ENCODE assay signal across 8 cellular contexts in the genomic region with DNA sequence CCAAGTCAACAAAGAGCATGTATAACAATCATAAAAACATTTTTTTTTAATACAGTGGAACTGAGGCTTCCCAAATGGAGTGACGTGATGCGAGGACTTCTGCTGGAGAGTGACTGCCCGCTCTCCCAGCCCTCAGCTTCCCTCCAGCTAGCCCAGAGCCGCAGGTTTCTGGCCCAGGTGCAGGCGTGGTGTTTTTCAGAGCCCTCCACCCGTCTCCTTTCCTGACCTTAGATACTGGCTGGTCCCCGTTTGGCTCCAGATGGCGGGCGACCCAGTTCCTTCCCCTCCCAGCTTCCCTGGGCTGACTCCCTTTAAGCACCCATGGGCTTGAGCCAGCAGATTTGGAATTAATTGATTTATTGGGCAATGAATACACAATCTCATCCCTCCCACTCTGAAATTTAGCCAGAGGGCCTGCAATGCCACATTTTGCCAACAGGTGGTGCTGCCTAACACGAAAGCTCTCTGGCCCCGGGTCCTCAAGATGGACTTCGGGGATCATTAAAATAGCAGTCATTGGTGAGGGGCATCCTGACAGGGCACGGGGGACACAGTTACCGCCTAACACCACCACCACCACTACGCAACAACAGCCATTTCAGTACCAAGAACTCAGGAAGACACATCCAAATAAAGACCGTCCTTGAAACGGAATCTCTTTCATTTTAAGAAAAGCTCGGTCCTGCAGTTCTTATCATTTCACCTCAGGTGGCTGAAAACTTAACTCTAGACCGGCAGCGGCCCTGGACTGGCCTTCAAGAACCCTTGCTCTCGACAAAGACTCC. TPM values are rescaled to one million over a fixed set of nuclear protein-coding genes. Genes with fewer than 3 reads are reported as not detected.
A peak's percentile ranks its signal among the peaks of the same experiment; 100 is the strongest.
DNase-seq lines count a peak whose midpoint lies in the region; ATAC-seq and TF ChIP-seq lines count a peak whose summit lies in the region.

No MANE protein-coding gene starts in this region.

- H3K4me1 ChIP-seq in uterus: no peaks in the 10 kb centered on the region

- no peak for TF ChIP-seq POLR2A in uterus (IDR thresholded peaks at IDR 0.05)

- no peaks in the 10 kb centered on the region for H3K27me3 ChIP-seq in uterus

- no peaks in the 10 kb centered on the region for H3K27me3 Mint-ChIP-seq in activated naive CD4-positive, alpha-beta T cell treated with anti-CD3 and anti-CD28 coated beads, Interleukin-2, amount 50 U/mL, for 24 hours
- H3K27me3 Mint-ChIP-seq in progenitor cell of endocrine pancreas: peaks cover 8% of the 10 kb centered on the region

- no peaks in the 10 kb centered on the region for H3K9me3 Mint-ChIP-seq in activated naive CD4-positive, alpha-beta T cell treated with anti-CD3 and anti-CD28 coated beads, Interleukin-2, amount 50 U/mL, for 24 hours
- no peaks in the 10 kb centered on the region for H3K9me3 Mint-ChIP-seq in progenitor cell of endocrine pancreas (ENCODE audit: low read depth)

- no peaks in the 10 kb centered on the region for H3K36me3 Mint-ChIP-seq in activated naive CD4-positive, alpha-beta T cell treated with anti-CD3 and anti-CD28 coated beads, Interleukin-2, amount 50 U/mL, for 24 hours
- H3K36me3 Mint-ChIP-seq in progenitor cell of endocrine pancreas (ENCODE audit: insufficient read depth): no peaks in the 10 kb centered on the region

- TF ChIP-seq CTCF in progenitor cell of endocrine pancreas (IDR thresholded peaks at IDR 0.05; ENCODE audit: unreplicated experiment) (peak; percentile 90), uterus (IDR thresholded peaks at IDR 0.05) (peak; percentile 90 to 96 (median 93))

- intact Hi-C loops in uterus (cut with DNase I; ENCODE audit: low total_unique reads): no loop called here

- peak overlapping the region; percentile 38 for H3K27ac Mint-ChIP-seq in activated naive CD4-positive, alpha-beta T cell treated with anti-CD3 and anti-CD28 coated beads, Interleukin-2, amount 50 U/mL, for 24 hours
- peak overlapping the region; percentile 33 for H3K27ac Mint-ChIP-seq in progenitor cell of endocrine pancreas

- ATAC-seq in HG02759 (IDR thresholded peaks at IDR 0.05; ENCODE audit: unreplicated experiment): no peak

- no peaks in the 10 kb centered on the region for H3K36me3 ChIP-seq in uterus

- H3K4me3 Mint-ChIP-seq in activated naive CD4-positive, alpha-beta T cell treated with anti-CD3 and anti-CD28 coated beads, Interleukin-2, amount 50 U/mL, for 24 hours: peak overlapping the region; percentile 68
- no peak overlapping the region for H3K4me3 Mint-ChIP-seq in progenitor cell of endocrine pancreas (ENCODE audit: low read depth)

- peaks cover 6% of the 10 kb centered on the region for H3K4me1 Mint-ChIP-seq in activated naive CD4-positive, alpha-beta T cell treated with anti-CD3 and anti-CD28 coated beads, Interleukin-2, amount 50 U/mL, for 24 hours
- peaks cover 12% of the 10 kb centered on the region for H3K4me1 Mint-ChIP-seq in progenitor cell of endocrine pancreas (ENCODE audit: low read depth)

- no peak overlapping the region for H3K27ac ChIP-seq in uterus

- no peaks in the 10 kb centered on the region for H3K9me3 ChIP-seq in uterus

- DNase-seq in EL (peak; percentile 63), LHCN-M2 (ENCODE audit: low read depth) (peak; percentile 38), SKM-1 treated with dmso at 0.1 percent for 144 hours (lab: John Stamatoyannopoulos, UW; ENCODE audit: unreplicated experiment) (peak; percentile 44), glomerular visceral epithelial cell (ENCODE audit: extremely low spot score) (peak; percentile 60), progenitor cell of endocrine pancreas (ENCODE audit: low spot score, unreplicated experiment) (peak; percentile 77), uterus (peak; percentile 73 to 79)

- H3K4me3 ChIP-seq in uterus: no peak overlapping the region

RNA-seq across cellular contexts. Expression of gene MUC4, which starts 47.5 kb away (rescaled TPM):
- total RNA-seq in LHCN-M2 (2014; rRNA removed): not detected in 2 replicates
- not detected for polyA plus RNA-seq in LHCN-M2 (2012)
- 0.44 and 0.60 TPM in 2 replicates for total RNA-seq in progenitor cell of endocrine pancreas
- total RNA-seq in uterus: 1 to 10 TPM in 1 of 4 donors, under 1 TPM in 3; 0.26 to 1.0 (median 0.30) TPM

RNA-seq across cellular contexts. Expression of gene TNK2, which starts 49.1 kb away (rescaled TPM):
- total RNA-seq in LHCN-M2 (2014; rRNA removed): 8.6 and 10.7 TPM in 2 replicates
- polyA plus RNA-seq in LHCN-M2 (2012): 36.8 TPM
- 57.3 and 73.6 TPM in 2 replicates for total RNA-seq in progenitor cell of endocrine pancreas
- total RNA-seq in uterus: 10 to 100 TPM in 3 of 4 donors, 1 to 10 TPM in 1; 6.1 to 81.2 (median 24.4) TPM
